In the genomic region with DNA sequence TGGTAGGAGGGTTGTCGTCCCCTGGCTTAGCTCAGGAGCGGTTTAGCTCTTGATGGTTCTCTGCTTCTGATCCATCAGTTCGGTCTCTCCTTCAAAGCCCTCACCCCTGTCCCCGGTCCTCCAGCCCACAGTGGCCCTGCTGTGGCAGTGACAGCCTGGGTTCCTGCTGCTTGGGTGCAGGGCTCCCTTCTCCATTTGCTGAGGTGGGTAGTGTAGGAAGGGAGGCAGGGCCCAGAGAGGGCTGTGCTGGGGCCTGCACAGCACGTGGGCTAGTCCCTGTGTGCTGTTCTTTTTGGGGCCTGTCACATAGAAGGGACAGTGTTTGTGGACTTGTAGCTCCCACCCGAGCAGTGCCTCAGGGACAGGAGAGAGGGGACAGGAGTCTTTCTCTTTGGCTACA, we compare ENCODE assay signal across 23 cellular contexts. TPM values are rescaled to one million over a fixed set of nuclear protein-coding genes. Genes with fewer than 3 reads are reported as not detected.
DNase-seq lines count a peak whose midpoint lies in the region; ATAC-seq, FAIRE-seq and TF ChIP-seq lines count a peak whose summit lies in the region.
"Had no signal": no experiment of that assay in that cellular context is flagged by ENCODE, and none has a peak within 500 bp of the region (broad histone marks: within the 10 kb centered on the region; RNA-seq: fewer than 3 reads in every experiment).

No MANE protein-coding gene starts in this region.

- peaks cover 2% of the 10 kb centered on the region for H3K4me1 Mint-ChIP-seq in CD14-positive monocyte
- H3K4me1 Mint-ChIP-seq: activated B cell treated with CpG ODN at 0.5 μM for 24 hours; activated naive CD4-positive, alpha-beta T cell treated with anti-CD3 and anti-CD28 coated beads, Interleukin-2, amount 10 ng/mL, durations not matched to agents 7 days and 5 days had no signal

- no peaks in the 10 kb centered on the region for H3K9me3 ChIP-seq in heart left ventricle
- no peaks in the 10 kb centered on the region for H3K9me3 ChIP-seq in kidney (ENCODE audit: control insufficient read depth in 1 of 2, low read length in 2 of 2)
- no peaks in the 10 kb centered on the region for H3K9me3 ChIP-seq in psoas muscle
- no peaks in the 10 kb centered on the region for H3K9me3 ChIP-seq in tibial artery

- no peak overlapping the region for H3K4me3 ChIP-seq in heart left ventricle
- no peak overlapping the region for H3K4me3 ChIP-seq in kidney (ENCODE audit: low read length in 2 of 2)
- H3K4me3 ChIP-seq in psoas muscle = no peak overlapping the region
- H3K4me3 ChIP-seq in tibial artery = no peak overlapping the region
- H3K4me3 ChIP-seq: K562, PC-9 had no signal

- FAIRE-seq in kidney (lab: Jason Lieb, UNC) = no peak
- FAIRE-seq: GM19239, K562 had no signal

- H3K27me3 Mint-ChIP-seq in CD14-positive monocyte (ENCODE audit: low read depth in 3 of 3) = peaks cover 0 to 3% (median 0%) of the 10 kb centered on the region in 3 donors
- H3K27me3 Mint-ChIP-seq: activated B cell treated with CpG ODN at 0.5 μM for 24 hours; activated naive CD4-positive, alpha-beta T cell treated with anti-CD3 and anti-CD28 coated beads, Interleukin-2, amount 10 ng/mL, durations not matched to agents 7 days and 5 days; CD8-positive, alpha-beta memory T cell; natural killer cell treated with Interleukin-12 subunit alpha and Interleukin-12 subunit beta and Interleukin-15 and Interleukin-18, amount 100 ng/mL, for 72 hours had no signal

- no peaks in the 10 kb centered on the region for H3K9me3 Mint-ChIP-seq in CD14-positive monocyte
- H3K9me3 Mint-ChIP-seq: activated B cell treated with CpG ODN at 0.5 μM for 24 hours; activated naive CD4-positive, alpha-beta T cell treated with anti-CD3 and anti-CD28 coated beads, Interleukin-2, amount 10 ng/mL, durations not matched to agents 7 days and 5 days; CD8-positive, alpha-beta memory T cell; natural killer cell treated with Interleukin-12 subunit alpha and Interleukin-12 subunit beta and Interleukin-15 and Interleukin-18, amount 100 ng/mL, for 72 hours had no signal

- peaks cover 46 to 76% of the 10 kb centered on the region in 2 donors for H3K36me3 Mint-ChIP-seq in CD14-positive monocyte

- no peaks in the 10 kb centered on the region for H3K27me3 ChIP-seq in heart left ventricle
- no peaks in the 10 kb centered on the region for H3K27me3 ChIP-seq in psoas muscle (ENCODE audit: insufficient read depth in 3 of 3, low read length in 2 of 3)
- no peaks in the 10 kb centered on the region for H3K27me3 ChIP-seq in tibial artery

- H3K27ac ChIP-seq in heart left ventricle (peak overlapping the region; percentile 59 to 94 (median 82)), kidney (ENCODE audit: low read depth in 2 of 2, low read length in 2 of 2) (peak overlapping the region; percentile 39 to 74), psoas muscle (peak overlapping the region; percentile 85), tibial artery (peak overlapping the region; percentile 61 to 69)
- H3K27ac ChIP-seq: PC-9 had no signal

- peaks cover 17 to 56% (median 36%) of the 10 kb centered on the region in 12 donors for H3K4me1 ChIP-seq in heart left ventricle
- H3K4me1 ChIP-seq in kidney (ENCODE audit: control insufficient read depth in 1 of 2, insufficient read depth in 1 of 2, low read depth in 1 of 2, low read length in 2 of 2) = peaks cover 18 to 31% of the 10 kb centered on the region in 2 donors
- peaks cover 63% of the 10 kb centered on the region for H3K4me1 ChIP-seq in psoas muscle
- peaks cover 0 to 34% (median 27%) of the 10 kb centered on the region in 4 donors for H3K4me1 ChIP-seq in tibial artery

- TF ChIP-seq POLR2A in heart left ventricle (IDR thresholded peaks at IDR 0.05) = no peak

- intact Hi-C loops in heart left ventricle (cut with DNase I) (loop anchor here in 3 of 10 donors (2.0 to 10.0 kb wide), 3 partner anchors 16 to 50 kb away; no protein-coding TSS in a partner anchor), left ventricle myocardium superior (cut with micrococcal nuclease) (no loop called here), kidney (cut with DNase I) (no loop called here), psoas muscle (cut with DNase I) (no loop called here), tibial artery (cut with DNase I; ENCODE audit: low total_unique reads) (no loop called here), CD14-positive monocyte (cut with micrococcal nuclease) (no loop called here)

- peak overlapping the region in 2 of 7 donors; percentile 11 to 48 for H3K27ac Mint-ChIP-seq in CD14-positive monocyte
- H3K27ac Mint-ChIP-seq: activated B cell treated with CpG ODN at 0.5 μM for 24 hours; activated naive CD4-positive, alpha-beta T cell treated with anti-CD3 and anti-CD28 coated beads, Interleukin-2, amount 10 ng/mL, durations not matched to agents 7 days and 5 days; natural killer cell treated with Interleukin-12 subunit alpha and Interleukin-12 subunit beta and Interleukin-15 and Interleukin-18, amount 100 ng/mL, for 72 hours had no signal

- no peak overlapping the region for H3K9ac ChIP-seq in kidney (ENCODE audit: low read length in 2 of 2)

- H3K36me3 ChIP-seq in heart left ventricle (peaks cover 0 to 23% (median 15%) of the 10 kb centered on the region in 9 donors), kidney (ENCODE audit: control insufficient read depth in 1 of 2, insufficient read depth in 2 of 2, low read length in 2 of 2) (peaks cover 5 to 20% of the 10 kb centered on the region in 2 donors), psoas muscle (ENCODE audit: insufficient read depth in 1 of 2, low read depth in 1 of 2) (peaks cover 0 to 28% of the 10 kb centered on the region in 2 donors), tibial artery (peaks cover 0 to 25% (median 10%) of the 10 kb centered on the region in 3 donors)

- H3K4me3 Mint-ChIP-seq in CD14-positive monocyte = no peak overlapping the region
- H3K4me3 Mint-ChIP-seq: activated B cell treated with CpG ODN at 0.5 μM for 24 hours; activated naive CD4-positive, alpha-beta T cell treated with anti-CD3 and anti-CD28 coated beads, Interleukin-2, amount 10 ng/mL, durations not matched to agents 7 days and 5 days; CD8-positive, alpha-beta memory T cell; natural killer cell treated with Interleukin-12 subunit alpha and Interleukin-12 subunit beta and Interleukin-15 and Interleukin-18, amount 100 ng/mL, for 72 hours had no signal

- ATAC-seq in heart left ventricle (no peak), left ventricle myocardium superior (no peak), psoas muscle (no peak)
- ATAC-seq: K562; natural killer cell treated with Interleukin-12 subunit alpha and Interleukin-12 subunit beta and Interleukin-15 and Interleukin-18, amount 100 ng/mL, for 72 hours had no signal

- TF ChIP-seq CTCF in heart left ventricle (IDR thresholded peaks at IDR 0.05) (no peak), kidney (IDR thresholded peaks at IDR 0.05; ENCODE audit: borderline replicate concordance, extremely low read depth, insufficient read depth) (no peak), psoas muscle (IDR thresholded peaks at IDR 0.05) (no peak), tibial artery (IDR thresholded peaks at IDR 0.05) (no peak), CD14-positive monocyte (IDR thresholded peaks at IDR 0.05) (no peak)

- 75 to 83% (median 81%) methylated on average over 5 to 6 of the region's 6 CpGs for WGBS in heart left ventricle, 4 donors
- 78 to 88% (median 81%) methylated on average over 6 of the region's 6 CpGs for WGBS in psoas muscle, 3 donors

- DNase-seq in heart left ventricle (no peak), left ventricle myocardium superior (no peak), kidney (peak; percentile 58), psoas muscle (no peak), tibial artery (no peak), NCI-H748 (lab: John Stamatoyannopoulos, UW; ENCODE audit: unreplicated experiment) (no peak), CD14-positive monocyte (ENCODE audit: low spot score) (no peak)
- no peak for DNase-seq in stimulated activated CD4-positive, alpha-beta T cell treated with anti-CD3 and anti-CD28 coated beads, Interleukin-2, amount 100 ng/mL, for 24 hours
- DNase-seq: 8988T; activated B cell treated with CpG ODN at 0.5 μM for 24 hours; activated naive CD4-positive, alpha-beta T cell treated with anti-CD3 and anti-CD28 coated beads, Interleukin-2, amount 10 ng/mL, durations not matched to agents 7 days and 5 days; amniotic stem cell; CD8-positive, alpha-beta memory T cell; HCEC 1CT; NCI-H1417 treated with DMSO at 0.1 percent for 48 hours; NCI-H2107; PC-9; SHP77 treated with DMSO at 0.1 percent for 48 hours; stimulated activated CD4-positive, alpha-beta T cell treated with anti-CD3 and anti-CD28 coated beads, Interleukin-4, amount 100 ng/mL, for 24 hours; stimulated activated naive CD4-positive, alpha-beta T cell treated with Interleukin-2 at 50 U/mL for 16 hours had no signal

RNA-seq across cellular contexts. Expression of a gene that starts 18.3 kb away (rescaled TPM):
- 100 to 1,000 TPM in 1 of 9 donors, 10 to 100 TPM in 8; 35.7 to 130 (median 52.7) TPM for total RNA-seq in heart left ventricle
- polyA plus RNA-seq in heart left ventricle = 10 to 100 TPM; 34.1 to 35.0 TPM
- total RNA-seq in left ventricle myocardium superior = 56.8 TPM
- 82.6 TPM for total RNA-seq in kidney
- polyA plus RNA-seq in kidney (ENCODE audit: insufficient read depth, low read depth, low replicate concordance) = 49.6 TPM
- 10 to 100 TPM; 43.4 to 64.3 (median 49.6) TPM for total RNA-seq in psoas muscle
- polyA plus RNA-seq in psoas muscle = 10 to 100 TPM; 18.7 to 48.5 (median 29.6) TPM
- polyA plus RNA-seq in CD14-positive monocyte = 1 to 10 TPM; 7.2 to 8.4 TPM

RNA-seq across cellular contexts. Expression of a gene that starts 40.6 kb away (rescaled TPM):
- 10 to 100 TPM; 27.1 to 51.2 (median 39.3) TPM for total RNA-seq in heart left ventricle
- 10 to 100 TPM; 19.5 to 23.2 TPM for polyA plus RNA-seq in heart left ventricle
- total RNA-seq in left ventricle myocardium superior = 36.6 TPM
- total RNA-seq in kidney = 98.6 TPM
- 25.0 TPM for polyA plus RNA-seq in kidney (ENCODE audit: insufficient read depth, low read depth, low replicate concordance)
- total RNA-seq in psoas muscle = 10 to 100 TPM; 26.3 to 33.5 (median 28.3) TPM
- 10 to 100 TPM in 1 of 3 donors, 1 to 10 TPM in 2; 8.2 to 11.0 (median 8.9) TPM for polyA plus RNA-seq in psoas muscle
- not detected for polyA plus RNA-seq in CD14-positive monocyte

RNA-seq across cellular contexts. Expression of a gene that starts 41.6 kb away (rescaled TPM):
- total RNA-seq in heart left ventricle (10 to 100 TPM in 2 of 9 donors, 1 to 10 TPM in 7; 4.0 to 11.6 (median 7.1) TPM), left ventricle myocardium superior (8.3 TPM), kidney (25.8 TPM), psoas muscle (1 to 10 TPM; 5.7 to 9.7 (median 8.2) TPM)
- polyA plus RNA-seq in heart left ventricle (10 to 100 TPM in 1 of 2 donors, 1 to 10 TPM in 1; 9.4 to 12.4 TPM), kidney (ENCODE audit: insufficient read depth, low read depth, low replicate concordance) (33.8 TPM), psoas muscle (10 to 100 TPM; 10.1 to 14.9 (median 11.3) TPM), CD14-positive monocyte (10 to 100 TPM; 11.8 to 13.6 TPM)

RNA-seq across cellular contexts. Expression of a gene that starts 50.8 kb away (rescaled TPM):
- total RNA-seq in heart left ventricle (1 to 10 TPM; 1.8 to 5.9 (median 3.4) TPM), left ventricle myocardium superior (5.1 TPM), kidney (262 TPM), psoas muscle (1 to 10 TPM; 1.4 to 3.3 (median 1.5) TPM)
- polyA plus RNA-seq in heart left ventricle (1 to 10 TPM; 6.6 to 8.1 TPM), kidney (ENCODE audit: insufficient read depth, low read depth, low replicate concordance) (181 TPM), psoas muscle (1 to 10 TPM; 1.4 to 1.9 (median 1.4) TPM), CD14-positive monocyte (1 to 10 TPM; 4.8 to 7.5 TPM)
